Comparison of ENCODE assay signal across 17 cellular contexts in genomic region chr11:36793542-36793926, GRCh38.
DNase-seq lines count a peak whose midpoint lies in the region; ATAC-seq and TF ChIP-seq lines count a peak whose summit lies in the region.
"Had no signal": no experiment of that assay in that cellular context is flagged by ENCODE, and none has a peak within 500 bp of the region (broad histone marks: within the 10 kb centered on the region; RNA-seq: fewer than 3 reads in every experiment).

No MANE protein-coding gene starts in this region.

- no TSS peak for BruUV-seq in Caco-2 (replicated peaks; lab: Mats Ljungman, UMichigan)

- POLR2A ChIA-PET in Caco-2 (lab: Charles Lee): no interaction called here

- H3K4me1 ChIP-seq in Caco-2 (no peaks in the 10 kb centered on the region), muscle layer of duodenum (ENCODE audit: control insufficient read depth in 1 of 2, insufficient read depth in 2 of 2, low read length in 2 of 2) (peaks cover 0 to 6% of the 10 kb centered on the region in 2 donors)
- H3K4me1 ChIP-seq: psoas muscle had no signal

- H3K9me3 ChIP-seq in Caco-2 (no peaks in the 10 kb centered on the region), muscle layer of duodenum (ENCODE audit: control insufficient read depth in 1 of 2, low read length in 2 of 2) (no peaks in the 10 kb centered on the region)
- H3K9me3 ChIP-seq: psoas muscle had no signal

- no peaks in the 10 kb centered on the region for H3K4me1 Mint-ChIP-seq in Caco-2 (ENCODE audit: low read depth, unreplicated experiment)
- H3K4me1 Mint-ChIP-seq: activated B cell treated with CpG ODN at 0.5 μM for 24 hours; CD8-positive, alpha-beta memory T cell had no signal

- TF ChIP-seq CTCF in Caco-2 (IDR thresholded peaks at IDR 0.05; ENCODE audit: insufficient read depth in 1 of 2, low read depth in 1 of 2, low read length in 1 of 2, severe bottlenecking in 1 of 2, unreplicated experiment in 1 of 2) (peak; percentile 11 to 31), brain microvascular endothelial cell (IDR thresholded peaks at IDR 0.05; ENCODE audit: low read depth, low read length, missing control alignments) (peak; percentile 16)

- H3K27ac Mint-ChIP-seq in Caco-2 (ENCODE audit: unreplicated experiment): no peak overlapping the region
- H3K27ac Mint-ChIP-seq: activated B cell treated with CpG ODN at 0.5 μM for 24 hours; CD8-positive, alpha-beta memory T cell; stimulated activated naive CD8-positive, alpha-beta T cell treated with anti-CD3 and anti-CD28 coated beads, Interleukin-15, Interleukin-2, amounts not matched to agents 100 ng/mL and 50 ng/mL, for 24 hours had no signal

- H3K36me3 ChIP-seq in Caco-2 (ENCODE audit: control insufficient read depth, insufficient read depth, low read length) (no peaks in the 10 kb centered on the region), brain microvascular endothelial cell (replicated peaks) (no peaks in the 10 kb centered on the region), muscle layer of duodenum (ENCODE audit: control insufficient read depth in 1 of 2, insufficient read depth in 2 of 2, low read length in 2 of 2) (no peaks in the 10 kb centered on the region)

- intact Hi-C loops in Caco-2 (cut with micrococcal nuclease; ENCODE audit: unreplicated experiment): no loop called here

- no peaks in the 10 kb centered on the region for H3K36me3 Mint-ChIP-seq in Caco-2 (ENCODE audit: insufficient read depth, unreplicated experiment)
- H3K36me3 Mint-ChIP-seq: CD8-positive, alpha-beta memory T cell had no signal

- peaks cover 2% of the 10 kb centered on the region for H3K27me3 Mint-ChIP-seq in Caco-2 (ENCODE audit: insufficient read depth, unreplicated experiment)

- in situ Hi-C loops in brain microvascular endothelial cell (cut with HindIII; ENCODE audit: low pct_ligation_motif_present, low sequenced_read_pairs): no loop called here

- peak in 1 of 2 experiments; percentile 5 for DNase-seq in Caco-2
- peak; percentile 8 for DNase-seq in HuH-7 (ENCODE audit: low spot score)
- no peak for DNase-seq in brain microvascular endothelial cell
- no peak for DNase-seq in activated naive CD4-positive, alpha-beta T cell treated with anti-CD3 and anti-CD28 coated beads, Interleukin-2, amount 50 U/mL, for 16 hours
- no peak for DNase-seq in GOT3 (lab: John Stamatoyannopoulos, UW)
- DNase-seq: activated B cell treated with CpG ODN at 0.5 μM for 24 hours; amniotic stem cell; CD8-positive, alpha-beta memory T cell; effector memory CD4-positive, alpha-beta T cell; Karpas-422; NCI-H2171; psoas muscle; stimulated activated CD4-positive, alpha-beta T cell treated with anti-CD3 and anti-CD28 coated beads, Interleukin-4, amount 100 ng/mL, for 4 hours had no signal

- H3K4me3 ChIP-seq in Caco-2 (ENCODE audit: low read depth, low read length) (no peak overlapping the region), brain microvascular endothelial cell (ENCODE audit: low read depth, low read length) (no peak overlapping the region), muscle layer of duodenum (ENCODE audit: low read depth in 1 of 2, low read length in 2 of 2) (peak overlapping the region; percentile 2 to 33)
- H3K4me3 ChIP-seq: psoas muscle had no signal

- H3K27me3 ChIP-seq in Caco-2 (replicated peaks; ENCODE audit: control insufficient read depth, insufficient read depth, low read length) (no peaks in the 10 kb centered on the region; the same call in 1 of the 2 replicates), brain microvascular endothelial cell (replicated peaks) (no peaks in the 10 kb centered on the region), muscle layer of duodenum (ENCODE audit: low read depth, low read length) (no peaks in the 10 kb centered on the region)

- CTCF ChIA-PET in Caco-2 (lab: Charles Lee): no interaction called here

- ATAC-seq in GM21723 (IDR thresholded peaks at IDR 0.05; ENCODE audit: unreplicated experiment) (no peak), GM19351 (IDR thresholded peaks at IDR 0.05; ENCODE audit: unreplicated experiment) (no peak)
- ATAC-seq: psoas muscle had no signal

- H3K27ac ChIP-seq in brain microvascular endothelial cell: no peak overlapping the region
- no peak overlapping the region for H3K27ac ChIP-seq in muscle layer of duodenum (ENCODE audit: low read length)
- H3K27ac ChIP-seq: psoas muscle had no signal

- H3K9me3 Mint-ChIP-seq in Caco-2 (ENCODE audit: unreplicated experiment): no peaks in the 10 kb centered on the region
- H3K9me3 Mint-ChIP-seq: activated B cell treated with CpG ODN at 0.5 μM for 24 hours; CD8-positive, alpha-beta memory T cell; stimulated activated naive CD8-positive, alpha-beta T cell treated with anti-CD3 and anti-CD28 coated beads, Interleukin-15, Interleukin-2, amounts not matched to agents 100 ng/mL and 50 ng/mL, for 24 hours had no signal

- H3K4me3 Mint-ChIP-seq in Caco-2 (ENCODE audit: unreplicated experiment): no peak overlapping the region
- H3K4me3 Mint-ChIP-seq: activated B cell treated with CpG ODN at 0.5 μM for 24 hours; CD8-positive, alpha-beta memory T cell; stimulated activated naive CD8-positive, alpha-beta T cell treated with anti-CD3 and anti-CD28 coated beads, Interleukin-15, Interleukin-2, amounts not matched to agents 100 ng/mL and 50 ng/mL, for 24 hours had no signal

Comparison
In these comparisons a context has a peak if more than half of its experiments do, and no peak if none do; other contexts are left out.
1. H3K4me3 ChIP-seq: peak in muscle layer of duodenum (2 of 2); none in Caco-2 (single experiment) and brain microvascular endothelial cell (single experiment).